In the genomic region with DNA sequence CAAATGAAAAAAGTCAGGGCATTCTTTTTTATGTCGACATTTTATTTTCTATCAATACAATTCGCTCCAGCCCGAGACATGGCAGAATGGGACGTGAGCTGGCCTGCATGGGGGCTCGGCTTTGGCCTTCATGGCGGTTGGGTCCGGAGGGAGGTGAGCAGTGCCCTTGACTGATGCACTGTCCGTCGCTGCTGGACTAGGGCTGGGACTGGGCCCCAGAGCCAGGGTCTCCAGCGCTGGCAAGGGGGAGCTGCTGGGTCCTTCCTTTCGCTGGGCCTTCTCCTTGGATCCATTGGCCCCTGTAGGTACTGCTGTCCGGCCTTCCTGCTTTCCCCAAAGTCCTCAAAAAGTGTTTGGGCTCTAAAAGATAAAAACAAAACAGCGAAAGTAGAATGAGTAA, we compare ENCODE assay signal across 28 cellular contexts.
"Had no signal": no experiment of that assay in that cellular context is flagged by ENCODE, and none has a peak within 500 bp of the region (broad histone marks: within the 10 kb centered on the region; RNA-seq: fewer than 3 reads in every experiment).

No MANE protein-coding gene starts in this region.

- H3K27ac Mint-ChIP-seq: stimulated activated effector memory CD8-positive, alpha-beta T cell treated with anti-CD3 and anti-CD28 coated beads, Interleukin-12 subunit alpha, Interleukin-12 subunit beta, amount 100 ng/mL, for 72 hours; stimulated activated memory B cell treated with anti-CD40 and anti-IgM and Interleukin-4, amounts not matched to agents 10 μg/mL and 1 μg/mL and 100 μg/mL, for 72 hours; stimulated activated naive B cell treated with anti-CD40 and anti-IgM and Interleukin-4, amounts not matched to agents 10 μg/mL and 1 μg/mL and 100 μg/mL, for 72 hours; stimulated activated naive CD8-positive, alpha-beta T cell treated with anti-CD3 and anti-CD28 coated beads, Interleukin-15, amount 100 ng/mL, for 72 hours; stimulated activated naive CD8-positive, alpha-beta T cell treated with anti-CD3 and anti-CD28 coated beads, Interleukin-15, Interleukin-2, amounts not matched to agents 100 ng/mL and 50 ng/mL, for 24 hours had no signal

- H3K27me3 Mint-ChIP-seq: stimulated activated naive CD8-positive, alpha-beta T cell treated with anti-CD3 and anti-CD28 coated beads, Interleukin-15, amount 100 ng/mL, for 72 hours; stimulated activated naive CD8-positive, alpha-beta T cell treated with anti-CD3 and anti-CD28 coated beads, Interleukin-15, Interleukin-2, amounts not matched to agents 100 ng/mL and 50 ng/mL, for 24 hours had no signal

- H3K9me3 ChIP-seq: stomach, suprapubic skin, testis, thoracic aorta, thyroid gland, tibial artery, tibial nerve, transverse colon, upper lobe of left lung, upper lobe of right lung, uterus, vagina had no signal

- H3K36me3 Mint-ChIP-seq: stimulated activated effector memory CD8-positive, alpha-beta T cell treated with anti-CD3 and anti-CD28 coated beads, Interleukin-12 subunit alpha, Interleukin-12 subunit beta, amount 100 ng/mL, for 72 hours; stimulated activated memory B cell treated with anti-CD40 and anti-IgM and Interleukin-4, amounts not matched to agents 10 μg/mL and 1 μg/mL and 100 μg/mL, for 72 hours; stimulated activated naive B cell treated with anti-CD40 and anti-IgM and Interleukin-4, amounts not matched to agents 10 μg/mL and 1 μg/mL and 100 μg/mL, for 72 hours had no signal

- H3K9me3 Mint-ChIP-seq: stimulated activated effector memory CD8-positive, alpha-beta T cell treated with anti-CD3 and anti-CD28 coated beads, Interleukin-12 subunit alpha, Interleukin-12 subunit beta, amount 100 ng/mL, for 72 hours had no signal

- H3K27me3 ChIP-seq: suprapubic skin, testis, thyroid gland, tibial artery, tibial nerve, transverse colon, upper lobe of left lung, upper lobe of right lung, uterus, vagina had no signal

- ATAC-seq: stimulated activated memory B cell treated with anti-CD40 and anti-IgM and Interleukin-4, amounts not matched to agents 10 μg/mL and 1 μg/mL and 100 μg/mL, for 72 hours; stimulated activated naive B cell treated with anti-CD40 and anti-IgM and Interleukin-4, amounts not matched to agents 10 μg/mL and 1 μg/mL and 100 μg/mL, for 72 hours; stimulated activated naive CD8-positive, alpha-beta T cell treated with anti-CD3 and anti-CD28 coated beads, Interleukin-15, amount 100 ng/mL, for 72 hours; stimulated activated naive CD8-positive, alpha-beta T cell treated with anti-CD3 and anti-CD28 coated beads, Interleukin-15, Interleukin-2, amounts not matched to agents 100 U/mL and 50 U/mL, for 24 hours; upper lobe of right lung had no signal

- FAIRE-seq: urothelium cell line had no signal

- H3K4me3 Mint-ChIP-seq: stimulated activated effector memory CD8-positive, alpha-beta T cell treated with anti-CD3 and anti-CD28 coated beads, Interleukin-12 subunit alpha, Interleukin-12 subunit beta, amount 100 ng/mL, for 72 hours; stimulated activated memory B cell treated with anti-CD40 and anti-IgM and Interleukin-4, amounts not matched to agents 10 μg/mL and 1 μg/mL and 100 μg/mL, for 72 hours; stimulated activated naive B cell treated with anti-CD40 and anti-IgM and Interleukin-4, amounts not matched to agents 10 μg/mL and 1 μg/mL and 100 μg/mL, for 72 hours; stimulated activated naive CD8-positive, alpha-beta T cell treated with anti-CD3 and anti-CD28 coated beads, Interleukin-15, amount 100 ng/mL, for 72 hours; stimulated activated naive CD8-positive, alpha-beta T cell treated with anti-CD3 and anti-CD28 coated beads, Interleukin-15, Interleukin-2, amounts not matched to agents 100 ng/mL and 50 ng/mL, for 24 hours had no signal

- H3K4me3 ChIP-seq: stomach, suprapubic skin, testis, thoracic aorta, thyroid gland, tibial artery, tibial nerve, transverse colon, upper lobe of left lung, upper lobe of right lung, uterus, vagina had no signal

- DNase-seq: stimulated activated CD4-positive, alpha-beta T cell treated with anti-CD3 and anti-CD28 coated beads, Interleukin-2, amount 100 ng/mL, for 48 hours; stimulated activated CD4-positive, alpha-beta T cell treated with anti-CD3 and anti-CD28 coated beads, Interleukin-4, amount 100 ng/mL, for 1 hour; stimulated activated CD4-positive, alpha-beta T cell treated with anti-CD3 and anti-CD28 coated beads, Interleukin-4, amount 100 ng/mL, for 24 hours; stimulated activated CD4-positive, alpha-beta T cell treated with anti-CD3 and anti-CD28 coated beads, Interleukin-4, amount 100 ng/mL, for 4 hours; stimulated activated CD8-positive, alpha-beta memory T cell treated with anti-CD3 and anti-CD28 coated beads, Interleukin-4, amount 100 ng/mL, for 48 hours; stimulated activated naive B cell treated with anti-CD40 and anti-IgM and Interleukin-4, amounts not matched to agents 10 μg/mL and 1 μg/mL and 100 μg/mL, for 72 hours; stimulated activated naive CD4-positive, alpha-beta T cell; stimulated activated naive CD4-positive, alpha-beta T cell treated with Interleukin-2 at 50 U/mL for 16 hours; stimulated activated naive CD8-positive, alpha-beta T cell treated with anti-CD3 and anti-CD28 coated beads, Interleukin-15, amount 100 ng/mL, for 72 hours; stimulated activated naive CD8-positive, alpha-beta T cell treated with anti-CD3 and anti-CD28 coated beads, Interleukin-15, Interleukin-2, amounts not matched to agents 100 U/mL and 50 U/mL, for 24 hours; stomach; substantia nigra; testis; thyroid gland; tibial artery; transverse colon; trophoblast cell; upper lobe of left lung; upper lobe of right lung; uterus had no signal

- H3K36me3 ChIP-seq: stomach, suprapubic skin, thoracic aorta, thyroid gland, tibial artery, tibial nerve, transverse colon, upper lobe of left lung, upper lobe of right lung, uterus, vagina had no signal

- H3K27ac ChIP-seq: stomach, suprapubic skin, testis, thoracic aorta, thyroid gland, tibial artery, tibial nerve, transverse colon, upper lobe of left lung, upper lobe of right lung, uterus, vagina had no signal

- H3K4me1 ChIP-seq: stomach, testis, upper lobe of right lung, uterus had no signal
